In genomic region chr3:8964436-8965370, GRCh38 we compare ENCODE assay signal across 1 cellular context.
TF ChIP-seq lines count a peak whose summit lies in the region.

No MANE protein-coding gene starts in this region.

TF ChIP-seq in GM23338, 12 proteins besides CTCF, POLR2A, EP300 and RAD21 (continued from another document):
- TF ChIP-seq, protein P1, sequence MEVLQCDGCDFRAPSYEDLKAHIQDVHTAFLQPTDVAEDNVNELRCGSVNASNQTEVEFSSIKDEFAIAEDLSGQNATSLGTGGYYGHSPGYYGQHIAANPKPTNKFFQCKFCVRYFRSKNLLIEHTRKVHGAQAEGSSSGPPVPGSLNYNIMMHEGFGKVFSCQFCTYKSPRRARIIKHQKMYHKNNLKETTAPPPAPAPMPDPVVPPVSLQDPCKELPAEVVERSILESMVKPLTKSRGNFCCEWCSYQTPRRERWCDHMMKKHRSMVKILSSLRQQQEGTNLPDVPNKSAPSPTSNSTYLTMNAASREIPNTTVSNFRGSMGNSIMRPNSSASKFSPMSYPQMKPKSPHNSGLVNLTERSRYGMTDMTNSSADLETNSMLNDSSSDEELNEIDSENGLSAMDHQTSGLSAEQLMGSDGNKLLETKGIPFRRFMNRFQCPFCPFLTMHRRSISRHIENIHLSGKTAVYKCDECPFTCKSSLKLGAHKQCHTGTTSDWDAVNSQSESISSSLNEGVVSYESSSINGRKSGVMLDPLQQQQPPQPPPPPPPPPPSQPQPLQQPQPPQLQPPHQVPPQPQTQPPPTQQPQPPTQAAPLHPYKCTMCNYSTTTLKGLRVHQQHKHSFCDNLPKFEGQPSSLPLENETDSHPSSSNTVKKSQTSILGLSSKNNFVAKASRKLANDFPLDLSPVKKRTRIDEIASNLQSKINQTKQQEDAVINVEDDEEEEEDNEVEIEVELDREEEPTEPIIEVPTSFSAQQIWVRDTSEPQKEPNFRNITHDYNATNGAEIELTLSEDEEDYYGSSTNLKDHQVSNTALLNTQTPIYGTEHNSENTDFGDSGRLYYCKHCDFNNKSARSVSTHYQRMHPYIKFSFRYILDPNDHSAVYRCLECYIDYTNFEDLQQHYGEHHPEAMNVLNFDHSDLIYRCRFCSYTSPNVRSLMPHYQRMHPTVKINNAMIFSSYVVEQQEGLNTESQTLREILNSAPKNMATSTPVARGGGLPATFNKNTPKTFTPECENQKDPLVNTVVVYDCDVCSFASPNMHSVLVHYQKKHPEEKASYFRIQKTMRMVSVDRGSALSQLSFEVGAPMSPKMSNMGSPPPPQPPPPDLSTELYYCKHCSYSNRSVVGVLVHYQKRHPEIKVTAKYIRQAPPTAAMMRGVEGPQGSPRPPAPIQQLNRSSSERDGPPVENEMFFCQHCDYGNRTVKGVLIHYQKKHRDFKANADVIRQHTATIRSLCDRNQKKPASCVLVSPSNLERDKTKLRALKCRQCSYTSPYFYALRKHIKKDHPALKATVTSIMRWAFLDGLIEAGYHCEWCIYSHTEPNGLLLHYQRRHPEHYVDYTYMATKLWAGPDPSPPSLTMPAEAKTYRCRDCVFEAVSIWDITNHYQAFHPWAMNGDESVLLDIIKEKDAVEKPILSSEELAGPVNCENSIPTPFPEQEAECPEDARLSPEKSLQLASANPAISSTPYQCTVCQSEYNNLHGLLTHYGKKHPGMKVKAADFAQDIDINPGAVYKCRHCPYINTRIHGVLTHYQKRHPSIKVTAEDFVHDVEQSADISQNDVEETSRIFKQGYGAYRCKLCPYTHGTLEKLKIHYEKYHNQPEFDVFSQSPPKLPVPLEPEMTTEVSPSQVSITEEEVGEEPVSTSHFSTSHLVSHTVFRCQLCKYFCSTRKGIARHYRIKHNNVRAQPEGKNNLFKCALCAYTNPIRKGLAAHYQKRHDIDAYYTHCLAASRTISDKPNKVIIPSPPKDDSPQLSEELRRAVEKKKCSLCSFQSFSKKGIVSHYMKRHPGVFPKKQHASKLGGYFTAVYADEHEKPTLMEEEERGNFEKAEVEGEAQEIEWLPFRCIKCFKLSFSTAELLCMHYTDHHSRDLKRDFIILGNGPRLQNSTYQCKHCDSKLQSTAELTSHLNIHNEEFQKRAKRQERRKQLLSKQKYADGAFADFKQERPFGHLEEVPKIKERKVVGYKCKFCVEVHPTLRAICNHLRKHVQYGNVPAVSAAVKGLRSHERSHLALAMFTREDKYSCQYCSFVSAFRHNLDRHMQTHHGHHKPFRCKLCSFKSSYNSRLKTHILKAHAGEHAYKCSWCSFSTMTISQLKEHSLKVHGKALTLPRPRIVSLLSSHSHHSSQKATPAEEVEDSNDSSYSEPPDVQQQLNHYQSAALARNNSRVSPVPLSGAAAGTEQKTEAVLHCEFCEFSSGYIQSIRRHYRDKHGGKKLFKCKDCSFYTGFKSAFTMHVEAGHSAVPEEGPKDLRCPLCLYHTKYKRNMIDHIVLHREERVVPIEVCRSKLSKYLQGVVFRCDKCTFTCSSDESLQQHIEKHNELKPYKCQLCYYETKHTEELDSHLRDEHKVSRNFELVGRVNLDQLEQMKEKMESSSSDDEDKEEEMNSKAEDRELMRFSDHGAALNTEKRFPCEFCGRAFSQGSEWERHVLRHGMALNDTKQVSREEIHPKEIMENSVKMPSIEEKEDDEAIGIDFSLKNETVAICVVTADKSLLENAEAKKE (CRISPR knock-in tag; IDR thresholded peaks at IDR 0.05), result no peak
- no peak for TF ChIP-seq EZH2phosphoT487 (IDR thresholded peaks at IDR 0.05; ENCODE audit: unreplicated experiment)
